33 cellular contexts compared by ENCODE assay signal in genomic region chr16:65449526-65449925, GRCh38.
"Had no signal": no experiment of that assay in that cellular context is flagged by ENCODE, and none has a peak within 500 bp of the region (broad histone marks: within the 10 kb centered on the region; RNA-seq: fewer than 3 reads in every experiment).

No MANE protein-coding gene starts in this region.

- DNase-seq: activated B cell treated with CpG ODN at 0.5 μM for 24 hours; activated CD4-positive, alpha-beta memory T cell treated with anti-CD3 and anti-CD28 coated beads for 36 hours; activated CD4-positive, alpha-beta T cell treated with anti-CD3 and anti-CD28 coated beads for 4 hours; activated CD4-positive, alpha-beta T cell treated with anti-CD3 and anti-CD28 coated beads, Interleukin-2, amount 10 ng/mL, durations not matched to agents 24 days and 14 days; activated CD4-positive, alpha-beta T cell treated with anti-CD3 and anti-CD28 coated beads, Interleukin-2, amount 50 U/mL, for 1 hour; activated CD4-positive, alpha-beta T cell treated with anti-CD3 and anti-CD28 coated beads, Interleukin-2, amount 50 U/mL, for 4 hours; activated CD4-positive, CD25-positive, alpha-beta regulatory T cell treated with anti-CD3 and anti-CD28 coated beads, Interleukin-2, amount 50 U/mL, for 72 hours; activated CD8-positive, alpha-beta memory T cell treated with anti-CD3 and anti-CD28 coated beads, Interleukin-2, amount 50 U/mL, for 4 hours; activated CD8-positive, alpha-beta T cell treated with anti-CD3 and anti-CD28 coated beads for 36 hours; activated effector memory CD4-positive, alpha-beta T cell treated with anti-CD3 and anti-CD28 coated beads, Interleukin-2, amount 50 U/mL, for 16 hours; activated gamma-delta T cell treated with Interleukin-2 at 50 U/mL for 16 hours; activated naive CD4-positive, alpha-beta T cell; activated naive CD4-positive, alpha-beta T cell treated with anti-CD3 and anti-CD28 coated beads for 36 hours; activated naive CD4-positive, alpha-beta T cell treated with anti-CD3 and anti-CD28 coated beads, Interleukin-2, amount 50 U/mL, for 16 hours; activated naive CD8-positive, alpha-beta T cell treated with anti-CD3 and anti-CD28 coated beads for 36 hours; activated T-cell treated with anti-CD3 and anti-CD28 coated beads for 4 hours; activated T-cell treated with anti-CD3 and anti-CD28 coated beads, Interleukin-2, amount 50 U/mL, for 1 hour; activated T-cell treated with anti-CD3 and anti-CD28 coated beads, Interleukin-2, amount 50 U/mL, for 4 hours; activated T-cell treated with anti-CD3 and anti-CD28 coated beads, Interleukin-2, amount 50 U/mL, for 72 hours; adrenal gland; amniotic stem cell; aorta; body of pancreas; brain microvascular endothelial cell; central memory CD4-positive, alpha-beta T cell; T-helper 2 cell; T-helper 9 cell had no signal

- H3K36me3 ChIP-seq: adrenal gland, brain microvascular endothelial cell, breast epithelium had no signal

- ATAC-seq: activated CD8-positive, alpha-beta T cell treated with anti-CD3 and anti-CD28 coated beads for 36 hours; activated naive CD4-positive, alpha-beta T cell treated with anti-CD3 and anti-CD28 coated beads, Interleukin-2, amount 50 U/mL, for 72 hours; activated T-cell treated with anti-CD3 and anti-CD28 coated beads, Interleukin-2, amount 50 U/mL, for 4 hours; activated T-cell treated with anti-CD3 and anti-CD28 coated beads, Interleukin-2, amount 50 U/mL, for 72 hours; activated T-helper 17 cell treated with anti-CD3 and anti-CD28 coated beads, Interleukin-2, amount 50 U/mL, for 72 hours; body of pancreas had no signal

- H3K27ac ChIP-seq: adrenal gland, body of pancreas, brain microvascular endothelial cell, breast epithelium, VCaP had no signal

- H3K27me3 ChIP-seq: adrenal gland, body of pancreas, brain microvascular endothelial cell, breast epithelium had no signal

- H3K4me1 ChIP-seq: adrenal gland, body of pancreas, breast epithelium had no signal

- H3K4me3 ChIP-seq: adrenal gland, body of pancreas, breast epithelium had no signal

- FAIRE-seq: astrocyte, TTC549 had no signal

- H3K9me3 ChIP-seq: adrenal gland, body of pancreas had no signal
